9 cellular contexts compared by ENCODE assay signal in genomic region chr22:28034760-28035401, GRCh38.
DNase-seq lines count a peak whose midpoint lies in the region; ATAC-seq and TF ChIP-seq lines count a peak whose summit lies in the region.
"Had no signal": no experiment of that assay in that cellular context is flagged by ENCODE, and none has a peak within 500 bp of the region (broad histone marks: within the 10 kb centered on the region; RNA-seq: fewer than 3 reads in every experiment).

No MANE protein-coding gene starts in this region.

- H3K36me3 Mint-ChIP-seq in nephron progenitor cell (ENCODE audit: low read depth) = peaks cover 24% of the 10 kb centered on the region

- no peak for TF ChIP-seq CTCF in HFF-Myc (IDR thresholded peaks at IDR 0.05; ENCODE audit: low read depth, low read length, missing control alignments)
- no peak for TF ChIP-seq CTCF in nephron progenitor cell (IDR thresholded peaks at IDR 0.05)

- no peaks in the 10 kb centered on the region for H3K27me3 Mint-ChIP-seq in nephron progenitor cell (ENCODE audit: low read depth, poor library complexity)
- H3K27me3 Mint-ChIP-seq: activated naive CD4-positive, alpha-beta T cell treated with anti-CD3 and anti-CD28 coated beads, Interleukin-2, amount 50 U/mL, for 24 hours had no signal

- peaks cover 59% of the 10 kb centered on the region for H3K4me1 Mint-ChIP-seq in nephron progenitor cell

- H3K4me3 Mint-ChIP-seq in nephron progenitor cell = no peak overlapping the region
- H3K4me3 Mint-ChIP-seq: activated naive CD4-positive, alpha-beta T cell treated with anti-CD3 and anti-CD28 coated beads, Interleukin-2, amount 50 U/mL, for 24 hours had no signal

- DNase-seq in HFF-Myc (ENCODE audit: extremely low read depth, low read depth) = peak; percentile 44
- peak; percentile 77 for DNase-seq in NCI-H510A treated with DMSO at 0.1 percent for 48 hours (lab: John Stamatoyannopoulos, UW)
- DNase-seq in erythroblast (lab: John Stamatoyannopoulos, UW) = peak; percentile 62 to 78
- no peak for DNase-seq in nephron progenitor cell
- DNase-seq in stimulated activated CD4-positive, alpha-beta T cell treated with anti-CD3 and anti-CD28 coated beads, Interleukin-4, amount 100 ng/mL, for 4 hours = no peak
- DNase-seq in NCI-H1048 (lab: John Stamatoyannopoulos, UW) = no peak

- peak overlapping the region; percentile 63 for H3K27ac Mint-ChIP-seq in nephron progenitor cell
- H3K27ac Mint-ChIP-seq: activated naive CD4-positive, alpha-beta T cell treated with anti-CD3 and anti-CD28 coated beads, Interleukin-2, amount 50 U/mL, for 24 hours had no signal

- peaks cover 26% of the 10 kb centered on the region for H3K9me3 Mint-ChIP-seq in nephron progenitor cell
- H3K9me3 Mint-ChIP-seq: activated naive CD4-positive, alpha-beta T cell treated with anti-CD3 and anti-CD28 coated beads, Interleukin-2, amount 50 U/mL, for 24 hours had no signal

- no peak overlapping the region for H3K4me3 ChIP-seq in HFF-Myc (replicated peaks; ENCODE audit: low read depth, low read length)

- TF ChIP-seq POLR2A in erythroblast (IDR thresholded peaks at IDR 0.05; ENCODE audit: low read length) = no peak

- no peak for ATAC-seq in HG02884 (IDR thresholded peaks at IDR 0.05; ENCODE audit: unreplicated experiment)
- no peak for ATAC-seq in HG03571 (IDR thresholded peaks at IDR 0.05; ENCODE audit: unreplicated experiment)

Comparison
In these comparisons a context has a peak if more than half of its experiments do, and no peak if none do; other contexts are left out.
1. DNase-seq: peak in HFF-Myc (single experiment), NCI-H510A treated with DMSO at 0.1 percent for 48 hours (single experiment) and erythroblast (2 of 2); none in nephron progenitor cell (single experiment), stimulated activated CD4-positive, alpha-beta T cell treated with anti-CD3 and anti-CD28 coated beads, Interleukin-4, amount 100 ng/mL, for 4 hours (0 of 2) and NCI-H1048 (single experiment).